In the genomic region with DNA sequence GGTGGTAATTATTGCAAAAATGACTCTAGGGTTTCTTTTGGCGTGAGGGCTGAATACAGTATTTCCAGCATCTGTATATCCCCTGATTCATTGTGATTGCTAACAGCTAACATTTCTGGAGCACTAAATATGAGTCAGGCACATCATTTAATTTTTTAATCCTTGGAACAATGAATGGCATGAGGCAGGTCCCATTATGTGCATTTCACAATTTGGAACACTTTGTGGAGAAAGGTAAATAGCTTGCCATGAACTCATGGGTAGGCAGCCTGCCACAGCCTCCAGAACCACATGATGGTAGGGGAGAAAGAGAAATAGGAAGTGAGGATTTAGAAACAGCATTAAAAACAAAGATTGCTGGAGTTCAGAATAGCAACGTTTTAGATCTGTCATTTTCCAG, we compare ENCODE assay signal across 14 cellular contexts.
A peak's percentile ranks its signal among the peaks of the same experiment; 100 is the strongest.
DNase-seq lines count a peak whose midpoint lies in the region; ATAC-seq and TF ChIP-seq lines count a peak whose summit lies in the region.
"Had no signal": no experiment of that assay in that cellular context is flagged by ENCODE, and none has a peak within 500 bp of the region (broad histone marks: within the 10 kb centered on the region; RNA-seq: fewer than 3 reads in every experiment).

No MANE protein-coding gene starts in this region.

- peaks cover 4% of the 10 kb centered on the region for H3K4me1 ChIP-seq in ACC112 (ENCODE audit: control insufficient read depth, insufficient read depth, low read length, unreplicated experiment)
- H3K4me1 ChIP-seq in HUES48 (ENCODE audit: control insufficient read depth, insufficient read depth, low read length): peaks cover 15% of the 10 kb centered on the region
- peaks cover 14% of the 10 kb centered on the region; the same call in 1 of the 2 replicates for H3K4me1 ChIP-seq in iPS-20b (ENCODE audit: insufficient read depth, low read length)
- peaks cover 0 to 39% (median 25%) of the 10 kb centered on the region in 4 donors for H3K4me1 ChIP-seq in tibial artery

- H3K27me3 ChIP-seq in ACC112 (ENCODE audit: insufficient read depth, low read length) (peaks cover 59% of the 10 kb centered on the region), HUES48 (ENCODE audit: control insufficient read depth, insufficient read depth, low read length) (peaks cover 75% of the 10 kb centered on the region), WERI-Rb-1 (ENCODE audit: insufficient read depth, low read depth, severe bottlenecking) (no peaks in the 10 kb centered on the region), iPS-20b (ENCODE audit: insufficient read depth, low read length) (peaks cover 79% of the 10 kb centered on the region), tibial artery (peaks cover 0 to 59% of the 10 kb centered on the region in 2 donors)

- intact Hi-C loops in tibial artery (cut with DNase I; ENCODE audit: low total_unique reads): no loop called here

- H3K9me3 ChIP-seq in HUES48 (ENCODE audit: control insufficient read depth, insufficient read depth, low read length) (no peaks in the 10 kb centered on the region), WERI-Rb-1 (ENCODE audit: severe bottlenecking) (no peaks in the 10 kb centered on the region), iPS-20b (ENCODE audit: insufficient read depth, low read depth, low read length) (no peaks in the 10 kb centered on the region), tibial artery (no peaks in the 10 kb centered on the region)
- H3K9me3 ChIP-seq: adrenal gland had no signal

- no peak for ATAC-seq in HG02759 (IDR thresholded peaks at IDR 0.05; ENCODE audit: unreplicated experiment)
- ATAC-seq: activated CD4-positive, CD25-positive, alpha-beta regulatory T cell treated with anti-CD3 and anti-CD28 coated beads, Interleukin-2, amount 50 U/mL, for 24 hours had no signal

- DNase-seq in WERI-Rb-1 (no peak), UCSD-AML1 (lab: John Stamatoyannopoulos, UW; ENCODE audit: unreplicated experiment) (no peak), tibial artery (no peak), ecto neural progenitor cell (ENCODE audit: low spot score) (no peak)
- DNase-seq: C1 segment of cervical spinal cord, IMR-90, left ventricle myocardium superior, NCI-H2081 treated with DMSO at 0.1 percent for 48 hours had no signal

- TF ChIP-seq CTCF in WERI-Rb-1 (IDR thresholded peaks at IDR 0.05; ENCODE audit: low read depth, low read length): no peak
- TF ChIP-seq CTCF in tibial artery (IDR thresholded peaks at IDR 0.05): no peak

- H3K27ac ChIP-seq in ACC112 (ENCODE audit: low read depth, low read length) (no peak overlapping the region), HUES48 (ENCODE audit: low read depth, low read length) (no peak overlapping the region), WERI-Rb-1 (no peak overlapping the region), iPS-20b (ENCODE audit: low read length) (no peak overlapping the region), tibial artery (no peak overlapping the region)

- H3K4me3 ChIP-seq in ACC112 (ENCODE audit: low read depth, low read length) (peak overlapping the region; percentile 65; the same call in 1 of the 2 replicates), HUES48 (ENCODE audit: low read depth, low read length) (0 out of 2 replicates have a peak overlapping the region, but pooled peaks have one; percentile 31), WERI-Rb-1 (ENCODE audit: low read depth, low read length) (peak overlapping the region; percentile 90), iPS-20b (ENCODE audit: low read length) (peak overlapping the region; percentile 48), tibial artery (peak overlapping the region in 1 of 2 donors; percentile 51)

- no peaks in the 10 kb centered on the region for H3K79me2 ChIP-seq in ACC112 (ENCODE audit: control insufficient read depth, insufficient read depth, low read length, unreplicated experiment)

- no peaks in the 10 kb centered on the region for H3K36me3 ChIP-seq in ACC112 (ENCODE audit: insufficient read depth, low read length)
- peaks cover 11% of the 10 kb centered on the region; the same call in 1 of the 2 replicates for H3K36me3 ChIP-seq in HUES48 (ENCODE audit: control insufficient read depth, insufficient read depth, low read length)
- H3K36me3 ChIP-seq in WERI-Rb-1: peaks cover 31% of the 10 kb centered on the region
- 0 out of 2 replicates have a peak, but pooled peaks cover 4% of the 10 kb centered on the region for H3K36me3 ChIP-seq in iPS-20b (ENCODE audit: insufficient read depth, low read depth, low read length)
- H3K36me3 ChIP-seq in tibial artery: peaks cover 0 to 3% (median 0%) of the 10 kb centered on the region in 3 donors
- H3K36me3 ChIP-seq: adrenal gland had no signal

- H2AFZ ChIP-seq in ACC112 (ENCODE audit: low read length, unreplicated experiment): no peak overlapping the region

- H3K9ac ChIP-seq in HUES48 (ENCODE audit: low read depth, low read length) (no peak overlapping the region), iPS-20b (ENCODE audit: low read depth, low read length) (no peak overlapping the region)
